ENCODE assay signal across 9 cellular contexts in the genomic region with DNA sequence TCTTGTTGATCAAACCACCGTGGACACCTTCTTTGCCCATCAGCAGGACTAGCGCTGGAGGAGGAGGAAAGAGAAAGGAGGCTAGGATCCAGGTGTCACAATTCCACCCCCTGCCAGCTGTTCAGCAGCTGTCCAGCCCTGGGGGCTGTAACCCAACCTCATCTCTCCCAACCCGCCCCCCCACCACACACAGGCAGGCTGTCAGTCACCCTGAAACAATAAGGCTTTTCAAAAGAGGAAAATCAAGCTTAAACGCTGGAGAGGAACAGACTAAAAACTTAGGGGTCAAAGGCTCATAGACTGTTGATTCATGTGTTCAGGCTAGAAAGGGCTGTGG. TPM values are rescaled to one million over a fixed set of nuclear protein-coding genes. Genes with fewer than 3 reads are reported as not detected.
DNase-seq lines count a peak whose midpoint lies in the region; ATAC-seq, FAIRE-seq and TF ChIP-seq lines count a peak whose summit lies in the region.
"Had no signal": no experiment of that assay in that cellular context is flagged by ENCODE, and none has a peak within 500 bp of the region (broad histone marks: within the 10 kb centered on the region; RNA-seq: fewer than 3 reads in every experiment).

No MANE protein-coding gene starts in this region.

- H3K27ac Mint-ChIP-seq in activated T-cell treated with anti-CD3 and anti-CD28 coated beads, Interleukin-2, amount 50 U/mL, for 24 hours = peak overlapping the region; percentile 98
- H3K27ac Mint-ChIP-seq in activated T-helper 17 cell treated with anti-CD3 and anti-CD28 coated beads, Interleukin-2, amount 50 U/mL, for 72 hours = peak overlapping the region; percentile 94

- peaks cover 62% of the 10 kb centered on the region for H3K4me1 Mint-ChIP-seq in activated T-cell treated with anti-CD3 and anti-CD28 coated beads, Interleukin-2, amount 50 U/mL, for 24 hours (ENCODE audit: low read depth)
- peaks cover 45% of the 10 kb centered on the region for H3K4me1 Mint-ChIP-seq in activated T-helper 17 cell treated with anti-CD3 and anti-CD28 coated beads, Interleukin-2, amount 50 U/mL, for 72 hours

- ATAC-seq in activated T-helper 17 cell treated with anti-CD3 and anti-CD28 coated beads, Interleukin-2, amount 50 U/mL, for 72 hours (replicated peaks) = no peak
- ATAC-seq in GM19395 (IDR thresholded peaks at IDR 0.05; ENCODE audit: unreplicated experiment) = no peak

- H3K4me1 ChIP-seq in keratinocyte (ENCODE audit: control insufficient read depth, extremely low read depth, insufficient read depth, low read length) (peaks cover 44% of the 10 kb centered on the region), thymus (ENCODE audit: control insufficient read depth, insufficient read depth, low read length) (peaks cover 42% of the 10 kb centered on the region)

- H3K9ac ChIP-seq in keratinocyte (ENCODE audit: control insufficient read depth, extremely low read depth, insufficient read depth, low read length) = peak overlapping the region; percentile 94

- no peak for DNase-seq in activated T-cell treated with anti-CD3 and anti-CD28 coated beads, Interleukin-2, amount 50 U/mL, for 24 hours
- DNase-seq in activated T-cell treated with anti-CD3 and anti-CD28 coated beads for 4 hours (no peak), keratinocyte (ENCODE audit: low read depth, low spot score) (no peak), globus pallidus (ENCODE audit: low spot score) (no peak), NCI-H1105 treated with DMSO at 0.1 percent for 48 hours (lab: John Stamatoyannopoulos, UW) (no peak)
- DNase-seq: DMS153 had no signal

- no peaks in the 10 kb centered on the region for H3K27me3 Mint-ChIP-seq in activated T-cell treated with anti-CD3 and anti-CD28 coated beads, Interleukin-2, amount 50 U/mL, for 24 hours
- H3K27me3 Mint-ChIP-seq in activated T-helper 17 cell treated with anti-CD3 and anti-CD28 coated beads, Interleukin-2, amount 50 U/mL, for 72 hours = no peaks in the 10 kb centered on the region

- no peak for TF ChIP-seq CTCF in keratinocyte (optimal IDR thresholded peaks at IDR 0.05 in 1 of 3, IDR thresholded peaks at IDR 0.05 in 1 of 3, conservative IDR thresholded peaks at IDR 0.05 in 1 of 3; ENCODE audit: extremely low read depth in 1 of 3, insufficient read depth in 2 of 3, low read length in 3 of 3)

- peak overlapping the region; percentile 91 for H3K27ac ChIP-seq in keratinocyte (ENCODE audit: control insufficient read depth, insufficient read depth, low read length)
- no peak overlapping the region for H3K27ac ChIP-seq in thymus (ENCODE audit: low read depth)

- peaks cover 15% of the 10 kb centered on the region for H4K20me1 ChIP-seq in keratinocyte (ENCODE audit: control insufficient read depth, extremely low read depth, insufficient read depth, low read length)

- no peak for FAIRE-seq in keratinocyte (lab: Jason Lieb, UNC)

- peaks cover 79% of the 10 kb centered on the region for H3K36me3 Mint-ChIP-seq in activated T-cell treated with anti-CD3 and anti-CD28 coated beads, Interleukin-2, amount 50 U/mL, for 24 hours (ENCODE audit: low read depth)
- H3K36me3 Mint-ChIP-seq in activated T-helper 17 cell treated with anti-CD3 and anti-CD28 coated beads, Interleukin-2, amount 50 U/mL, for 72 hours (ENCODE audit: low read depth) = peaks cover 75% of the 10 kb centered on the region

- H3K79me2 ChIP-seq in keratinocyte (ENCODE audit: control insufficient read depth, insufficient read depth, low read length) = peaks cover 57% of the 10 kb centered on the region

- WGBS in thymus = 65% methylated on average over 4 of the region's 4 CpGs

- no peaks in the 10 kb centered on the region for H3K27me3 ChIP-seq in keratinocyte (ENCODE audit: control insufficient read depth, extremely low read depth, insufficient read depth, low read length)
- no peaks in the 10 kb centered on the region for H3K27me3 ChIP-seq in thymus (ENCODE audit: control insufficient read depth, insufficient read depth)

- H3K9me3 Mint-ChIP-seq in activated T-cell treated with anti-CD3 and anti-CD28 coated beads, Interleukin-2, amount 50 U/mL, for 24 hours = no peaks in the 10 kb centered on the region
- H3K9me3 Mint-ChIP-seq in activated T-helper 17 cell treated with anti-CD3 and anti-CD28 coated beads, Interleukin-2, amount 50 U/mL, for 72 hours = no peaks in the 10 kb centered on the region

- H3K36me3 ChIP-seq in keratinocyte (ENCODE audit: control insufficient read depth in 2 of 2, extremely low read depth in 1 of 2, insufficient read depth in 2 of 2, low read length in 2 of 2) (peaks cover 27 to 34% of the 10 kb centered on the region in 2 experiments), thymus (ENCODE audit: control insufficient read depth, insufficient read depth) (peaks cover 35% of the 10 kb centered on the region)

- no peak overlapping the region for H2AFZ ChIP-seq in keratinocyte (ENCODE audit: control insufficient read depth, low read length)

- dilution Hi-C loops in keratinocyte (cut with MboI; ENCODE audit: extremely low pct_ligation_motif_present, low sequenced_read_pairs) = loop anchor here (10.0 kb wide), 1 partner anchor 59 kb away; no protein-coding TSS in a partner anchor

- H3K4me3 ChIP-seq in keratinocyte (ENCODE audit: control insufficient read depth in 2 of 3, extremely low read depth in 1 of 3, insufficient read depth in 2 of 3, low read depth in 1 of 3, low read length in 3 of 3) (peak overlapping the region; percentile 96 to 99 (median 97)), thymus (ENCODE audit: low read length) (peak overlapping the region; percentile 100)

- H3K9me3 ChIP-seq in keratinocyte (ENCODE audit: control insufficient read depth, low read depth, low read length) (no peaks in the 10 kb centered on the region), thymus (ENCODE audit: control insufficient read depth) (peaks cover 5% of the 10 kb centered on the region)

- peak overlapping the region; percentile 100 for H3K4me2 ChIP-seq in keratinocyte (ENCODE audit: control insufficient read depth, extremely low read depth, insufficient read depth, low read depth, low read length)

- no peaks in the 10 kb centered on the region for H3K9me1 ChIP-seq in keratinocyte (ENCODE audit: control insufficient read depth, extremely low read depth, insufficient read depth, low read length)

- H3K4me3 Mint-ChIP-seq in activated T-cell treated with anti-CD3 and anti-CD28 coated beads, Interleukin-2, amount 50 U/mL, for 24 hours = peak overlapping the region; percentile 94
- H3K4me3 Mint-ChIP-seq in activated T-helper 17 cell treated with anti-CD3 and anti-CD28 coated beads, Interleukin-2, amount 50 U/mL, for 72 hours = peak overlapping the region; percentile 91

RNA-seq across cellular contexts. Expression of a gene that starts 2.4 kb away (rescaled TPM):
- 1,000 to 10,000 TPM; 1,346 to 1,950 TPM for total RNA-seq in activated T-helper 17 cell treated with anti-CD3 and anti-CD28 coated beads, Interleukin-2, amount 50 U/mL, for 72 hours
- 1,029 to 1,579 TPM (median 1,435 TPM) in 3 replicates for polyA plus RNA-seq in keratinocyte
- 93.5 TPM for polyA plus RNA-seq in keratinocyte (2011; ENCODE audit: low read depth)
- 1,284 and 1,740 TPM in 2 replicates for polyA plus RNA-seq in keratinocyte (2011; cell fraction: cytosol; rRNA removed)
- polyA plus RNA-seq in keratinocyte (2011; cell fraction: nucleus; rRNA removed) = 522 and 618 TPM in 2 replicates
- polyA plus RNA-seq in keratinocyte (2012; ENCODE audit: low replicate concordance) = 752 and 2,112 TPM in 2 replicates
- polyA minus RNA-seq in keratinocyte = 549 to 818 TPM (median 613 TPM) in 3 replicates
- polyA minus RNA-seq in keratinocyte (2011; cell fraction: cytosol; rRNA and poly(A)+ RNA removed) = 3,030 TPM
- 168 and 208 TPM in 2 replicates for polyA minus RNA-seq in keratinocyte (2011; cell fraction: nucleus; rRNA and poly(A)+ RNA removed)
- 727 TPM for polyA plus RNA-seq in thymus

RNA-seq across cellular contexts. Expression of a gene that starts 5.0 kb away (rescaled TPM):
- 10 to 100 TPM; 27.4 to 30.3 TPM for total RNA-seq in activated T-helper 17 cell treated with anti-CD3 and anti-CD28 coated beads, Interleukin-2, amount 50 U/mL, for 72 hours
- polyA plus RNA-seq in keratinocyte = 1.8 to 3.1 TPM (median 2.4 TPM) in 3 replicates
- 1.5 TPM for polyA plus RNA-seq in keratinocyte (2011; ENCODE audit: low read depth)
- 0.48 and 0.64 TPM in 2 replicates for polyA plus RNA-seq in keratinocyte (2011; cell fraction: cytosol; rRNA removed)
- 14.2 and 14.8 TPM in 2 replicates for polyA plus RNA-seq in keratinocyte (2011; cell fraction: nucleus; rRNA removed)
- polyA plus RNA-seq in keratinocyte (2012; ENCODE audit: low replicate concordance) = 2.9 and 3.3 TPM in 2 replicates
- polyA minus RNA-seq in keratinocyte = 0.20 to 1.4 TPM (median 1.1 TPM) in 3 replicates
- polyA minus RNA-seq in keratinocyte (2011; cell fraction: cytosol; rRNA and poly(A)+ RNA removed) = 3.6 TPM
- 1.7 TPM in 2 replicates for polyA minus RNA-seq in keratinocyte (2011; cell fraction: nucleus; rRNA and poly(A)+ RNA removed)
- polyA plus RNA-seq in thymus = 25.7 TPM

RNA-seq across cellular contexts. Expression of a gene that starts 5.8 kb away (rescaled TPM):
- 100 to 1,000 TPM; 184 to 197 TPM for total RNA-seq in activated T-helper 17 cell treated with anti-CD3 and anti-CD28 coated beads, Interleukin-2, amount 50 U/mL, for 72 hours
- 101 to 129 TPM (median 118 TPM) in 3 replicates for polyA plus RNA-seq in keratinocyte
- polyA plus RNA-seq in keratinocyte (2011; ENCODE audit: low read depth) = 76.5 TPM
- polyA plus RNA-seq in keratinocyte (2011; cell fraction: cytosol; rRNA removed) = 180 and 200 TPM in 2 replicates
- 197 and 208 TPM in 2 replicates for polyA plus RNA-seq in keratinocyte (2011; cell fraction: nucleus; rRNA removed)
- polyA plus RNA-seq in keratinocyte (2012; ENCODE audit: low replicate concordance) = 124 and 136 TPM in 2 replicates
- polyA minus RNA-seq in keratinocyte = 97.9 to 161 TPM (median 108 TPM) in 3 replicates
- 177 TPM for polyA minus RNA-seq in keratinocyte (2011; cell fraction: cytosol; rRNA and poly(A)+ RNA removed)
- 45.4 and 50.7 TPM in 2 replicates for polyA minus RNA-seq in keratinocyte (2011; cell fraction: nucleus; rRNA and poly(A)+ RNA removed)
- polyA plus RNA-seq in thymus = 189 TPM

RNA-seq across cellular contexts. Expression of a gene that starts 6.1 kb away (rescaled TPM):
- total RNA-seq in activated T-helper 17 cell treated with anti-CD3 and anti-CD28 coated beads, Interleukin-2, amount 50 U/mL, for 72 hours = 10 to 100 TPM; 54.7 to 68.5 TPM
- polyA plus RNA-seq in keratinocyte (28.3 to 43.6 TPM (median 33.8 TPM) in 3 replicates), thymus (30.9 TPM)
- 30.2 TPM for polyA plus RNA-seq in keratinocyte (2011; ENCODE audit: low read depth)
- polyA plus RNA-seq in keratinocyte (2011; cell fraction: cytosol; rRNA removed) = 24.2 and 34.0 TPM in 2 replicates
- polyA plus RNA-seq in keratinocyte (2011; cell fraction: nucleus; rRNA removed) = 20.7 and 24.5 TPM in 2 replicates
- 26.3 and 42.6 TPM in 2 replicates for polyA plus RNA-seq in keratinocyte (2012; ENCODE audit: low replicate concordance)
- 30.9 to 80.3 TPM (median 31.3 TPM) in 3 replicates for polyA minus RNA-seq in keratinocyte
- polyA minus RNA-seq in keratinocyte (2011; cell fraction: cytosol; rRNA and poly(A)+ RNA removed) = 34.0 TPM
- 12.2 and 12.6 TPM in 2 replicates for polyA minus RNA-seq in keratinocyte (2011; cell fraction: nucleus; rRNA and poly(A)+ RNA removed)

RNA-seq across cellular contexts. Expression of a gene that starts 13.8 kb away (rescaled TPM):
- under 1 TPM in 1 of 2 donors, not detected in 1; 0.11 TPM for total RNA-seq in activated T-helper 17 cell treated with anti-CD3 and anti-CD28 coated beads, Interleukin-2, amount 50 U/mL, for 72 hours
- polyA plus RNA-seq in keratinocyte (not detected in 3 replicates), thymus (0.09 TPM)
- not detected for polyA plus RNA-seq in keratinocyte (2011; ENCODE audit: low read depth)
- polyA plus RNA-seq in keratinocyte (2011; cell fraction: cytosol; rRNA removed) = 0.03 TPM in 1 of 2 replicates, not detected in the other
- not detected in 2 replicates for polyA plus RNA-seq in keratinocyte (2011; cell fraction: nucleus; rRNA removed)
- 0.74 and 1.5 TPM in 2 replicates for polyA plus RNA-seq in keratinocyte (2012; ENCODE audit: low replicate concordance)
- polyA minus RNA-seq in keratinocyte = not detected in 3 replicates
- not detected for polyA minus RNA-seq in keratinocyte (2011; cell fraction: cytosol; rRNA and poly(A)+ RNA removed)
- polyA minus RNA-seq in keratinocyte (2011; cell fraction: nucleus; rRNA and poly(A)+ RNA removed) = not detected in 2 replicates
